ENCODE assay signal across 26 cellular contexts in genomic region chr13:88395804-88396203, GRCh38.
"Had no signal": no experiment of that assay in that cellular context is flagged by ENCODE, and none has a peak within 500 bp of the region (broad histone marks: within the 10 kb centered on the region; RNA-seq: fewer than 3 reads in every experiment).

No MANE protein-coding gene starts in this region.

- H3K4me3 Mint-ChIP-seq: immature natural killer cell; naive thymus-derived CD8-positive, alpha-beta T cell; nephron; neural crest cell; stimulated activated naive CD8-positive, alpha-beta T cell treated with anti-CD3 and anti-CD28 coated beads, Interleukin-15, Interleukin-2, amounts not matched to agents 100 ng/mL and 50 ng/mL, for 24 hours had no signal

- H3K4me1 Mint-ChIP-seq: naive thymus-derived CD8-positive, alpha-beta T cell; nephron; neural crest cell had no signal

- DNase-seq: hypothalamus; immature natural killer cell; kidney; left colon; left lung; lower lobe of right lung; mammary epithelial cell; mesenchymal stem cell; naive thymus-derived CD8-positive, alpha-beta T cell; nucleus accumbens; pancreas; posterior cingulate gyrus; retina; right cardiac atrium; stimulated activated CD4-positive, alpha-beta T cell treated with anti-CD3 and anti-CD28 coated beads, Interleukin-12 subunit alpha, Interleukin-12 subunit beta, amount 100 ng/mL, for 4 hours; stimulated activated CD4-positive, alpha-beta T cell treated with anti-CD3 and anti-CD28 coated beads, Interleukin-15, amount 100 ng/mL, for 24 hours; stimulated activated CD4-positive, alpha-beta T cell treated with anti-CD3 and anti-CD28 coated beads, Interleukin-2, amount 100 ng/mL, for 24 hours; stimulated activated CD4-positive, alpha-beta T cell treated with anti-CD3 and anti-CD28 coated beads, Interleukin-4, amount 100 ng/mL, for 1 hour; stimulated activated naive CD4-positive, alpha-beta T cell; tibial artery; trophoblast cell; upper lobe of right lung had no signal

- H3K27ac Mint-ChIP-seq: immature natural killer cell; naive thymus-derived CD8-positive, alpha-beta T cell; nephron; stimulated activated naive CD8-positive, alpha-beta T cell treated with anti-CD3 and anti-CD28 coated beads, Interleukin-15, Interleukin-2, amounts not matched to agents 100 ng/mL and 50 ng/mL, for 24 hours had no signal

- H3K9me3 Mint-ChIP-seq: nephron, neural crest cell had no signal

- H3K27me3 Mint-ChIP-seq: naive thymus-derived CD8-positive, alpha-beta T cell; stimulated activated naive CD8-positive, alpha-beta T cell treated with anti-CD3 and anti-CD28 coated beads, Interleukin-15, Interleukin-2, amounts not matched to agents 100 ng/mL and 50 ng/mL, for 24 hours had no signal

- ATAC-seq: left colon; left lung; lower lobe of right lung; naive thymus-derived CD8-positive, alpha-beta T cell; pancreas; right cardiac atrium; sciatic nerve; upper lobe of right lung had no signal
